8 cellular contexts compared by ENCODE assay signal in genomic region chr19:23395041-23395721, GRCh38. TPM values are rescaled to one million over a fixed set of nuclear protein-coding genes. Genes with fewer than 3 reads are reported as not detected.
A peak's percentile ranks its signal among the peaks of the same experiment; 100 is the strongest.
DNase-seq lines count a peak whose midpoint lies in the region; ATAC-seq and TF ChIP-seq lines count a peak whose summit lies in the region.

ZNF91 (minus strand) TSS chr19:23395471; CDS start chr19:23395354, 117 bp downstream.

- H3K9me3 Mint-ChIP-seq in natural killer cell treated with Interleukin-12 subunit alpha and Interleukin-12 subunit beta and Interleukin-15 and Interleukin-18, amount 100 ng/mL, for 72 hours = no peaks in the 10 kb centered on the region

- DNase-seq in DMS 273 treated with DMSO at 0.1 percent for 48 hours (lab: John Stamatoyannopoulos, UW) (peak; percentile 96), HuH-7 (ENCODE audit: low spot score) (peak; percentile 91), RPMI8226 (peak; percentile 96), fibroblast of pulmonary artery (ENCODE audit: low read depth) (peak; percentile 96)
- DNase-seq in activated T-helper 9 cell treated with anti-CD3 and anti-CD28 coated beads, Interleukin-2, amount 50 U/mL, for 16 hours (ENCODE audit: low read depth) = peak; percentile 85
- peak; percentile 94 for DNase-seq in natural killer cell treated with Interleukin-12 subunit alpha and Interleukin-12 subunit beta and Interleukin-15 and Interleukin-18, amount 100 ng/mL, for 72 hours (ENCODE audit: low spot score)
- peak; percentile 88 for DNase-seq in stimulated activated naive CD8-positive, alpha-beta T cell treated with anti-CD3 and anti-CD28 coated beads, Interleukin-15, Interleukin-2, amounts not matched to agents 100 U/mL and 50 U/mL, for 24 hours

- peak within 1 kb of the TSS; percentile 93 for H3K4me3 Mint-ChIP-seq in natural killer cell treated with Interleukin-12 subunit alpha and Interleukin-12 subunit beta and Interleukin-15 and Interleukin-18, amount 100 ng/mL, for 72 hours

- no peak for TF ChIP-seq CTCF in fibroblast of pulmonary artery (IDR thresholded peaks at IDR 0.05; ENCODE audit: low read length, missing control alignments)

- H3K27ac Mint-ChIP-seq in natural killer cell treated with Interleukin-12 subunit alpha and Interleukin-12 subunit beta and Interleukin-15 and Interleukin-18, amount 100 ng/mL, for 72 hours = peak within 1 kb of the TSS; percentile 92 to 98

- peak; percentile 97 for ATAC-seq in GM21515 (IDR thresholded peaks at IDR 0.05; ENCODE audit: unreplicated experiment)
- peak; percentile 98 to 99 for ATAC-seq in natural killer cell treated with Interleukin-12 subunit alpha and Interleukin-12 subunit beta and Interleukin-15 and Interleukin-18, amount 100 ng/mL, for 72 hours
- peak; percentile 99 for ATAC-seq in stimulated activated naive CD8-positive, alpha-beta T cell treated with anti-CD3 and anti-CD28 coated beads, Interleukin-15, Interleukin-2, amounts not matched to agents 100 U/mL and 50 U/mL, for 24 hours

- peaks cover 19% of the 10 kb centered on the region for H3K36me3 Mint-ChIP-seq in natural killer cell treated with Interleukin-12 subunit alpha and Interleukin-12 subunit beta and Interleukin-15 and Interleukin-18, amount 100 ng/mL, for 72 hours

- peak within 1 kb of the TSS; percentile 94 for H3K4me3 ChIP-seq in fibroblast of pulmonary artery (replicated peaks; ENCODE audit: low read depth, low read length)

- peaks cover 13 to 24% of the 10 kb centered on the region in 2 donors for H3K4me1 Mint-ChIP-seq in natural killer cell treated with Interleukin-12 subunit alpha and Interleukin-12 subunit beta and Interleukin-15 and Interleukin-18, amount 100 ng/mL, for 72 hours (ENCODE audit: low read depth in 2 of 2)

- H3K27me3 Mint-ChIP-seq in natural killer cell treated with Interleukin-12 subunit alpha and Interleukin-12 subunit beta and Interleukin-15 and Interleukin-18, amount 100 ng/mL, for 72 hours = no peaks in the 10 kb centered on the region

RNA-seq across cellular contexts. Expression of gene ZNF91, which starts in this region (rescaled TPM):
- 10 to 100 TPM; 37.0 to 38.2 TPM for total RNA-seq in natural killer cell treated with Interleukin-12 subunit alpha and Interleukin-12 subunit beta and Interleukin-15 and Interleukin-18, amount 100 ng/mL, for 72 hours

Comparison
In these comparisons a context has a peak if more than half of its experiments do, and no peak if none do; other contexts are left out.
1. Peak in every context shown above with its lines: DNase-seq, ATAC-seq and H3K4me3 ChIP-seq.